9 cellular contexts compared by ENCODE assay signal in the genomic region with DNA sequence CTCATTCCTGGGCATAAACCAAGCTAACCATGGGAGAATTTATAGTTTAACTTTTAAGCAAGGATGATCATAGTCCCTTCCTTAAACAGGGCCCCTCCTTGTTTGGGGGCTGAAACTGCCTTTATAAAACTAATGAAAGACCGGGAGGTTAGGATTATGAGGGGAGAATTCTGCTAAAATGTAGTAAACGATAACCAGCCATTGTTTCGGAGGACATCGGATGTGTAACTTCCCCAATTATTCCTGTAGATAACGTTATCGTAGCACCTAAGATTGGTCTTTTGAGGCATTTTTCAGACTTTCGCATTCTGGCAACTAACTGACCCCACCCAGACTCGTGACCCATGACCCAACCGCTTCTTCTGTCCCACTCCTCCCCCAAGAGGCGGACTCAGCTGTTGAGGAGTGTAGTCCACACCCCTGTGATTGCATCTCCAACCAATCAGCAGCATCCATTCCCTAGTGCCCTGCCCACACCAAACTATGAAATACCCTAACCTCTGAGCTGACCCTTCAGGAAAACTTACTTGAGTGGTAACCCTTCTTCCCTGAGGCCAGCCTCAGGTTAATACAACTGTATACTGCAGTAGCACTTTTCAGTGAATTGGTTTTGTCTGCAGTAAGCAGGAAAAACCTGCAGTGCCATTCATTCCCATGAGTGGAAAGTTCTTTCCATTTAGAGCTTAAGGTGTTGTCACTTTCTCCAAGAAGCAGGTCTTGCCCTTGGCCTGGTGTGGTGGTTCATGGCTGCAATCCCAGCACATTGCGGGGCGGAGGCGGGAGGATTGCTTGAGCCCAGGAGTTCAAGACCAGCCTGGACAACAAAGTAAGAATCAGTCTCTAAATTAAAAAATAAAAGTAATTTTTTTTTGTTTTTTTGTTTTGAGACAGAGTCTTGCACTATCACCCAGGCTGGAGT. TPM values are rescaled to one million over a fixed set of nuclear protein-coding genes. Genes with fewer than 3 reads are reported as not detected.
DNase-seq lines count a peak whose midpoint lies in the region; ATAC-seq, FAIRE-seq and TF ChIP-seq lines count a peak whose summit lies in the region.
"Had no signal": no experiment of that assay in that cellular context is flagged by ENCODE, and none has a peak within 500 bp of the region (broad histone marks: within the 10 kb centered on the region; RNA-seq: fewer than 3 reads in every experiment).

No MANE protein-coding gene starts in this region.

- DNase-seq in CD14-positive monocyte (ENCODE audit: low spot score) (peak; percentile 95), Peyer's patch (peak; percentile 76 to 93 (median 83)), globus pallidus (ENCODE audit: low spot score) (peak; percentile 77), non-pigmented ciliary epithelial cell (ENCODE audit: low read depth) (peak; percentile 56), urothelium cell line (ENCODE audit: low spot score) (peak; percentile 79)
- DNase-seq in activated effector memory CD4-positive, alpha-beta T cell treated with anti-CD3 and anti-CD28 coated beads, Interleukin-2, amount 50 U/mL, for 16 hours: peak; percentile 82

- H3K4me1 Mint-ChIP-seq in CD14-positive monocyte: peaks cover 16% of the 10 kb centered on the region

- H3K9me3 ChIP-seq in Peyer's patch: no peaks in the 10 kb centered on the region

- no peak for TF ChIP-seq POLR2A in Peyer's patch (IDR thresholded peaks at IDR 0.05)

- intact Hi-C loops in CD14-positive monocyte (cut with micrococcal nuclease): no loop called here

- no peak overlapping the region for H3K4me3 Mint-ChIP-seq in CD14-positive monocyte

- peaks cover 0 to 29% (median 7%) of the 10 kb centered on the region in 4 donors for H3K4me1 ChIP-seq in Peyer's patch

- TF ChIP-seq CTCF in CD14-positive monocyte (IDR thresholded peaks at IDR 0.05): no peak
- no peak for TF ChIP-seq CTCF in Peyer's patch (IDR thresholded peaks at IDR 0.05)

- no peak for FAIRE-seq in urothelium cell line (lab: Jason Lieb, UNC)
- FAIRE-seq: colon had no signal

- peak overlapping the region; percentile 92 to 96 (median 94) for H3K27ac ChIP-seq in Peyer's patch

- H3K36me3 ChIP-seq in Peyer's patch: peaks cover 0 to 29% (median 0%) of the 10 kb centered on the region in 3 donors

- ATAC-seq in GM19035 (IDR thresholded peaks at IDR 0.05; ENCODE audit: unreplicated experiment) (peak; percentile 49), HG03558 (IDR thresholded peaks at IDR 0.05; ENCODE audit: extremely low read depth, unreplicated experiment) (peak; percentile 37)

- peaks cover 0 to 2% (median 0%) of the 10 kb centered on the region in 7 donors for H3K9me3 Mint-ChIP-seq in CD14-positive monocyte

- peaks cover 31 to 41% of the 10 kb centered on the region in 2 donors for H3K36me3 Mint-ChIP-seq in CD14-positive monocyte

- H3K27me3 Mint-ChIP-seq in CD14-positive monocyte (ENCODE audit: low read depth in 3 of 3): no peaks in the 10 kb centered on the region

- no peaks in the 10 kb centered on the region for H3K27me3 ChIP-seq in Peyer's patch

- peak overlapping the region; percentile 69 to 95 (median 89) for H3K4me3 ChIP-seq in Peyer's patch

- H3K27ac Mint-ChIP-seq in CD14-positive monocyte: no peak overlapping the region

RNA-seq across cellular contexts. Expression of a gene that starts 0.8 kb away (rescaled TPM):
- polyA plus RNA-seq in CD14-positive monocyte: 10 to 100 TPM; 45.1 to 52.9 TPM
- total RNA-seq in Peyer's patch: 10 to 100 TPM; 24.8 to 45.7 (median 30.9) TPM

RNA-seq across cellular contexts. Expression of a gene that starts 14.1 kb away (rescaled TPM):
- 10 to 100 TPM; 23.6 to 30.2 TPM for polyA plus RNA-seq in CD14-positive monocyte
- 100 to 1,000 TPM; 229 to 358 (median 274) TPM for total RNA-seq in Peyer's patch

RNA-seq across cellular contexts. Expression of a gene that starts 39.2 kb away (rescaled TPM):
- polyA plus RNA-seq in CD14-positive monocyte: under 1 TPM in 1 of 2 donors, not detected in 1; 0.53 TPM
- not detected for total RNA-seq in Peyer's patch

Comparison
In these comparisons a context has a peak if more than half of its experiments do, and no peak if none do; other contexts are left out.
1. Peak in every context shown above with its lines: DNase-seq, ATAC-seq, H3K4me3 ChIP-seq and H3K27ac ChIP-seq.